ENCODE assay signal across 10 cellular contexts in genomic region chr7:155951554-155952158, GRCh38.
DNase-seq lines count a peak whose midpoint lies in the region; ATAC-seq, FAIRE-seq and TF ChIP-seq lines count a peak whose summit lies in the region.
"Had no signal": no experiment of that assay in that cellular context is flagged by ENCODE, and none has a peak within 500 bp of the region (broad histone marks: within the 10 kb centered on the region; RNA-seq: fewer than 3 reads in every experiment).

No MANE protein-coding gene starts in this region.

- no peak overlapping the region for H3K4me3 Mint-ChIP-seq in immature natural killer cell
- H3K4me3 Mint-ChIP-seq: activated naive CD4-positive, alpha-beta T cell treated with anti-CD3 and anti-CD28 coated beads for 36 hours had no signal

- H4K20me1 ChIP-seq in PC-3 (ENCODE audit: low read length) (no peaks in the 10 kb centered on the region), endothelial cell of umbilical vein (replicated peaks; ENCODE audit: control insufficient read depth, extremely low read depth, insufficient read depth, low read length) (no peaks in the 10 kb centered on the region)

- ATAC-seq in PC-3 = peak; percentile 85

- H3K9me3 Mint-ChIP-seq in immature natural killer cell = no peaks in the 10 kb centered on the region
- H3K9me3 Mint-ChIP-seq: activated naive CD4-positive, alpha-beta T cell treated with anti-CD3 and anti-CD28 coated beads for 36 hours had no signal

- intact Hi-C loops in PC-3 (cut with micrococcal nuclease) = loop anchor here (1.0 to 5.0 kb wide), 10 partner anchors 11 to 206 kb away; no protein-coding TSS in a partner anchor
- intact Hi-C loops in endothelial cell of umbilical vein (cut with micrococcal nuclease) = loop anchor here (1.0 kb wide), 5 partner anchors 11 to 136 kb away; no protein-coding TSS in a partner anchor
- intact Hi-C loops in esophagus squamous epithelium (cut with DNase I) = no loop called here

- TF ChIP-seq CTCF in PC-3 (conservative IDR thresholded peaks at IDR 0.05; ENCODE audit: low read depth, low read length) = no peak
- no peak for TF ChIP-seq CTCF in endothelial cell of umbilical vein (IDR thresholded peaks at IDR 0.05; ENCODE audit: extremely low read depth in 1 of 2, insufficient read depth in 1 of 2, low read depth in 1 of 2, low read length in 2 of 2)
- TF ChIP-seq CTCF in esophagus squamous epithelium (IDR thresholded peaks at IDR 0.05) = no peak

- no peaks in the 10 kb centered on the region for H3K27me3 ChIP-seq in PC-3 (ENCODE audit: low read length)
- H3K27me3 ChIP-seq in endothelial cell of umbilical vein (ENCODE audit: control insufficient read depth in 2 of 2, insufficient read depth in 2 of 2, low read length in 2 of 2) = no peaks in the 10 kb centered on the region
- peaks cover 0 to 40% (median 0%) of the 10 kb centered on the region in 4 donors for H3K27me3 ChIP-seq in esophagus squamous epithelium

- H3K9me3 ChIP-seq in PC-3 (ENCODE audit: low read length) = no peaks in the 10 kb centered on the region
- no peaks in the 10 kb centered on the region for H3K9me3 ChIP-seq in endothelial cell of umbilical vein (replicated peaks; ENCODE audit: control insufficient read depth, insufficient read depth, low read length)
- no peaks in the 10 kb centered on the region for H3K9me3 ChIP-seq in esophagus squamous epithelium

- CTCF ChIA-PET in PC-3 (lab: Charles Lee) (interaction anchor here (0.6 to 0.7 kb wide), 4 partner anchors 10 to 137 kb away, joined by 3 read pairs; no protein-coding TSS in a partner anchor), endothelial cell of umbilical vein (lab: Charles Lee) (interaction anchor here (1.3 to 1.4 kb wide), 2 partner anchors 9 to 10 kb away, joined by 3 read pairs; no protein-coding TSS in a partner anchor)

- H3K4me1 Mint-ChIP-seq in immature natural killer cell = no peaks in the 10 kb centered on the region

- H3K79me2 ChIP-seq in PC-3 (ENCODE audit: low read length) = no peaks in the 10 kb centered on the region
- H3K79me2 ChIP-seq in endothelial cell of umbilical vein (ENCODE audit: control insufficient read depth, insufficient read depth, low read length) = no peaks in the 10 kb centered on the region

- H3K9me1 ChIP-seq in endothelial cell of umbilical vein (replicated peaks; ENCODE audit: control insufficient read depth, extremely low read depth, insufficient read depth, low read length) = no peaks in the 10 kb centered on the region

- POLR2A ChIA-PET in PC-3 (lab: Charles Lee; ENCODE audit: unreplicated experiment) = interaction anchor here (0.7 to 1.1 kb wide), 4 partner anchors 8 to 177 kb away, joined by 3 read pairs; no protein-coding TSS in a partner anchor
- POLR2A ChIA-PET in endothelial cell of umbilical vein (lab: Charles Lee) = no interaction called here

- peaks cover 0 to 2% (median 0%) of the 10 kb centered on the region in 3 donors for H3K27me3 Mint-ChIP-seq in immature natural killer cell (ENCODE audit: low read depth in 3 of 3)

- no peak overlapping the region for H3K27ac Mint-ChIP-seq in immature natural killer cell
- H3K27ac Mint-ChIP-seq: activated naive CD4-positive, alpha-beta T cell treated with anti-CD3 and anti-CD28 coated beads for 36 hours had no signal

- H3K9ac ChIP-seq in PC-3 (ENCODE audit: low read length) (peak overlapping the region; percentile 81), endothelial cell of umbilical vein (replicated peaks; ENCODE audit: extremely low read depth, insufficient read depth, low read length) (peak overlapping the region; percentile 59)

- peak overlapping the region; percentile 68 for H3K4me2 ChIP-seq in PC-3 (ENCODE audit: low read length)
- H3K4me2 ChIP-seq in endothelial cell of umbilical vein (ENCODE audit: insufficient read depth, low read length) = no peak overlapping the region

- no peaks in the 10 kb centered on the region for H3K36me3 ChIP-seq in PC-3 (ENCODE audit: low read depth, low read length)
- H3K36me3 ChIP-seq in endothelial cell of umbilical vein (ENCODE audit: control insufficient read depth in 2 of 2, extremely low read depth in 1 of 2, insufficient read depth in 2 of 2, low read length in 2 of 2) = no peaks in the 10 kb centered on the region
- no peaks in the 10 kb centered on the region for H3K36me3 ChIP-seq in esophagus squamous epithelium

- 17 to 20% methylated on average over 8 to 10 of the region's 21 CpGs for WGBS in esophagus squamous epithelium, 2 donors

- no peaks in the 10 kb centered on the region for H3F3A ChIP-seq in PC-3 (ENCODE audit: low read length, unreplicated experiment)

- H2AFZ ChIP-seq in PC-3 (ENCODE audit: low read length) (0 out of 2 replicates have a peak overlapping the region, but pooled peaks have one; percentile 5), endothelial cell of umbilical vein (ENCODE audit: low read depth, low read length) (no peak overlapping the region)

- FAIRE-seq in H54 (lab: Jason Lieb, UNC) (peak; percentile 23), endothelial cell of umbilical vein (lab: Jason Lieb, UNC) (peak; percentile 46)

- DNase-seq in H54 (ENCODE audit: insufficient read length, low spot score) (peak; percentile 87), PC-3 (peak; percentile 96), endothelial cell of umbilical vein (ENCODE audit: low read depth, low spot score) (peak; percentile 67), non-pigmented ciliary epithelial cell (ENCODE audit: low read depth) (peak; percentile 83), immature natural killer cell (no peak), retina (no peak), NAMALWA (ENCODE audit: low spot score) (no peak), esophagus squamous epithelium (lab: John Stamatoyannopoulos, UW) (no peak)
- DNase-seq: activated naive CD4-positive, alpha-beta T cell treated with anti-CD3 and anti-CD28 coated beads for 36 hours; MM.1S had no signal

- H3K27ac ChIP-seq in PC-3 (ENCODE audit: low read length) (peak overlapping the region; percentile 97), endothelial cell of umbilical vein (ENCODE audit: insufficient read depth, low read depth, low read length) (peak overlapping the region; percentile 90), esophagus squamous epithelium (peak overlapping the region in 2 of 4 donors; percentile 57 to 58)

- dilution Hi-C loops in endothelial cell of umbilical vein (cut with MboI; ENCODE audit: extremely low pct_ligation_motif_present, low sequenced_read_pairs) = no loop called here

- H3K9me2 ChIP-seq in PC-3 (replicated peaks; ENCODE audit: low read length) = no peaks in the 10 kb centered on the region

- no peak; the same call in 1 of the 2 replicates for TF ChIP-seq POLR2A in H54 (IDR thresholded peaks at IDR 0.05; ENCODE audit: low read depth, low read length)
- no peak for TF ChIP-seq POLR2A in endothelial cell of umbilical vein (IDR thresholded peaks at IDR 0.05; ENCODE audit: low read depth, low read length)
- TF ChIP-seq POLR2A in esophagus squamous epithelium (IDR thresholded peaks at IDR 0.05) = no peak

- TSS peak; percentile 80 for BruUV-seq in PC-3 (replicated peaks; lab: Mats Ljungman, UMichigan)
- BruUV-seq in endothelial cell of umbilical vein (replicated peaks; lab: Mats Ljungman, UMichigan) = no TSS peak

- H3K4me1 ChIP-seq in PC-3 (ENCODE audit: insufficient read depth, low read length) (peaks cover 44% of the 10 kb centered on the region), endothelial cell of umbilical vein (ENCODE audit: control insufficient read depth, extremely low read depth, insufficient read depth, low read length) (peaks cover 10% of the 10 kb centered on the region), esophagus squamous epithelium (peaks cover 0 to 16% (median 4%) of the 10 kb centered on the region in 3 donors)

- H3K4me3 ChIP-seq in PC-3 (ENCODE audit: low read length) (peak overlapping the region; percentile 41), endothelial cell of umbilical vein (replicated peaks in 1 of 3; ENCODE audit: insufficient read depth in 1 of 3, low read depth in 1 of 3, low read length in 3 of 3) (no peak overlapping the region), esophagus squamous epithelium (no peak overlapping the region)

- H3K36me3 Mint-ChIP-seq in immature natural killer cell = no peaks in the 10 kb centered on the region

TF ChIP-seq in endothelial cell of umbilical vein, 7 proteins besides CTCF, POLR2A, EP300 and RAD21:
- no peak for TF ChIP-seq EZH2 (IDR thresholded peaks at IDR 0.05; ENCODE audit: borderline replicate concordance, low read depth, low read length, severe bottlenecking)
- TF ChIP-seq POLR2AphosphoS5 (IDR thresholded peaks at IDR 0.05; ENCODE audit: insufficient read depth, low read depth, low read length) = peak; percentile 20
- no peak for TF ChIP-seq MAX (IDR thresholded peaks at IDR 0.05; ENCODE audit: insufficient read depth, insufficient read length)
- TF ChIP-seq GATA2 (IDR thresholded peaks at IDR 0.05; ENCODE audit: insufficient read depth, insufficient read length, low read depth, low read length) = no peak
- TF ChIP-seq JUN (IDR thresholded peaks at IDR 0.05; ENCODE audit: borderline replicate concordance, insufficient read depth, insufficient read length, low read depth) = peak; percentile 42
- peak; percentile 27 for TF ChIP-seq FOS (IDR thresholded peaks at IDR 0.05; ENCODE audit: borderline replicate concordance, insufficient read depth, low read length)
- no peak for TF ChIP-seq MYC (IDR thresholded peaks at IDR 0.05; ENCODE audit: low read depth, low read length)

Comparison
In these comparisons a context has a peak if more than half of its experiments do, and no peak if none do; other contexts are left out.
1. DNase-seq: peak in H54 (single experiment), PC-3 (single experiment), endothelial cell of umbilical vein (single experiment) and non-pigmented ciliary epithelial cell (single experiment); none in immature natural killer cell (0 of 3), retina (single experiment), NAMALWA (single experiment) and esophagus squamous epithelium (single experiment).